8 cellular contexts compared by ENCODE assay signal in genomic region chr5:132961123-132961815, GRCh38. TPM values are rescaled to one million over a fixed set of nuclear protein-coding genes. Genes with fewer than 3 reads are reported as not detected.
DNase-seq lines count a peak whose midpoint lies in the region; ATAC-seq and TF ChIP-seq lines count a peak whose summit lies in the region.
"Not testable (repeated sequence)": the region's sequence is repeated elsewhere in the genome, so short reads cannot be mapped to it uniquely, and the experiment has no call there.

No MANE protein-coding gene starts in this region.

- not testable (repeated sequence) for H3K27me3 Mint-ChIP-seq in T-cell

- not testable (repeated sequence) for H3K36me3 Mint-ChIP-seq in T-cell

- H3K27ac ChIP-seq in BLaER1, result 0 out of 2 replicates have a peak overlapping the region, but pooled peaks have one; percentile 88
- H3K27ac ChIP-seq in HUES48 (ENCODE audit: low read depth, low read length), result not testable (repeated sequence)
- H3K27ac ChIP-seq in adrenal gland, result peak overlapping the region; percentile 35 to 100 (median 100)
- peak overlapping the region; percentile 97 for H3K27ac ChIP-seq in neutrophil
- H3K27ac ChIP-seq in thoracic aorta, result peak overlapping the region in 1 of 2 donors; percentile 98

- H3K4me3 ChIP-seq in BLaER1 (peak overlapping the region; percentile 83), HUES48 (ENCODE audit: low read depth, low read length) (peak overlapping the region; percentile 99), adrenal gland (peak overlapping the region in 1 of 4 donors; percentile 93), epithelial cell of esophagus (ENCODE audit: low read length) (peak overlapping the region; percentile 56), kidney epithelial cell (ENCODE audit: low read depth, low read length) (peak overlapping the region; percentile 96), thoracic aorta (peak overlapping the region; percentile 91)
- not testable (repeated sequence) for H3K4me3 ChIP-seq in neutrophil (ENCODE audit: low read depth in 1 of 2, low read length in 1 of 2)

- not testable (repeated sequence) for TF ChIP-seq POLR2A in adrenal gland (IDR thresholded peaks at IDR 0.05)

- peak overlapping the region; percentile 90 for H3K4me2 ChIP-seq in BLaER1

- H3K4me1 ChIP-seq in BLaER1 (peaks cover 22% of the 10 kb centered on the region), adrenal gland (replicated peaks in 1 of 2) (peaks cover 19 to 41% of the 10 kb centered on the region in 2 donors), neutrophil (ENCODE audit: control insufficient read depth in 1 of 2, insufficient read depth in 1 of 2, low read depth in 1 of 2, low read length in 1 of 2) (peaks cover 23 to 25% of the 10 kb centered on the region in 2 experiments), thoracic aorta (ENCODE audit: control insufficient read depth in 1 of 2, low read depth in 2 of 2) (peaks cover 10 to 43% of the 10 kb centered on the region in 2 donors)
- H3K4me1 ChIP-seq in HUES48 (ENCODE audit: control insufficient read depth, insufficient read depth, low read length), result not testable (repeated sequence)

- H3K27me3 ChIP-seq in BLaER1; HUES48 (ENCODE audit: control insufficient read depth, insufficient read depth, low read length); adrenal gland; kidney epithelial cell (ENCODE audit: control insufficient read depth, insufficient read depth, low read length); neutrophil; thoracic aorta (replicated peaks; ENCODE audit: insufficient read depth): not testable (repeated sequence)

- ATAC-seq in T-cell (replicated peaks in 1 of 4); thoracic aorta (ENCODE audit: insufficient number of reproducible peaks, low FRiP score, low read depth): not testable (repeated sequence)

- H3K9me3 ChIP-seq in BLaER1; HUES48 (ENCODE audit: control insufficient read depth, insufficient read depth, low read length); adrenal gland (replicated peaks in 1 of 3); neutrophil; thoracic aorta: not testable (repeated sequence)

- POLR2A ChIA-PET in T-cell (lab: Charles Lee), result interaction anchor here in 1 of 2 donors (0.8 kb wide), 1 partner anchor 11 kb away, joined by 3 read pairs; no protein-coding TSS in a partner anchor

- peak overlapping the region in 1 of 2 donors; percentile 96 for H3K27ac Mint-ChIP-seq in T-cell

- H3K36me3 ChIP-seq in BLaER1, result peaks cover 35% of the 10 kb centered on the region
- not testable (repeated sequence) for H3K36me3 ChIP-seq in HUES48 (ENCODE audit: control insufficient read depth, insufficient read depth, low read length); adrenal gland (replicated peaks in 1 of 2); kidney epithelial cell (ENCODE audit: control insufficient read depth, insufficient read depth, low read length); neutrophil; thoracic aorta

- DNase-seq in T-cell; adrenal gland; kidney epithelial cell (ENCODE audit: low read depth); thoracic aorta (ENCODE audit: low spot score): not testable (repeated sequence)
- DNase-seq in epithelial cell of esophagus (ENCODE audit: low read depth), result peak; percentile 45

- not testable (repeated sequence) for H3K9me3 Mint-ChIP-seq in T-cell

- peaks cover 60% of the 10 kb centered on the region for H4K20me1 ChIP-seq in BLaER1

- H3K9ac ChIP-seq in BLaER1, result peak overlapping the region; percentile 87
- H3K9ac ChIP-seq in HUES48 (ENCODE audit: low read depth, low read length), result not testable (repeated sequence)

- intact Hi-C loops in adrenal gland (cut with DNase I), result loop anchor here (10.0 kb wide), 1 partner anchor 94 kb away; the partner anchor contains the start of gene HSPA4 (in 2 of the 2)

- WGBS in adrenal gland, 4 donors, result 75 to 80% (median 76%) methylated on average over 10 to 11 of the region's 11 CpGs

- not testable (repeated sequence) for TF ChIP-seq CTCF in adrenal gland (IDR thresholded peaks at IDR 0.05); epithelial cell of esophagus (IDR thresholded peaks at IDR 0.05; ENCODE audit: insufficient read depth, low read depth, low read length, missing control alignments); kidney epithelial cell (IDR thresholded peaks at IDR 0.05; ENCODE audit: insufficient read depth, low read length, poor library complexity, severe bottlenecking); neutrophil (IDR thresholded peaks at IDR 0.05); thoracic aorta (IDR thresholded peaks at IDR 0.05)

- peak overlapping the region; percentile 91 to 96 (median 93) for H3K4me3 Mint-ChIP-seq in T-cell

- CTCF ChIA-PET in T-cell (lab: Charles Lee), result interaction anchor here in 1 of 2 donors (0.6 kb wide), 1 partner anchor 1015 kb away, joined by 3 read pairs; no protein-coding TSS in a partner anchor

- peaks cover 48 to 51% (median 50%) of the 10 kb centered on the region in 3 donors for H3K4me1 Mint-ChIP-seq in T-cell

RNA-seq across cellular contexts. Expression of gene AFF4, which starts 2.2 kb away (rescaled TPM):
- 10 to 100 TPM; 44.2 to 74.1 (median 53.0) TPM for total RNA-seq in T-cell
- total RNA-seq in adrenal gland, result 100 to 1,000 TPM in 1 of 8 donors, 10 to 100 TPM in 7; 42.5 to 158 (median 92.1) TPM
- 100 to 1,000 TPM in 1 of 3 donors, 10 to 100 TPM in 1, 1 to 10 TPM in 1; 9.7 to 107 (median 14.6) TPM for polyA plus RNA-seq in adrenal gland
- 69.0 and 76.7 TPM in 2 replicates for total RNA-seq in kidney epithelial cell
- 100 to 1,000 TPM in 1 of 2 donors, 10 to 100 TPM in 1; 95.2 to 142 TPM for total RNA-seq in thoracic aorta
